12 cellular contexts compared by ENCODE assay signal in genomic region chr9:114392749-114393112, GRCh38. TPM values are rescaled to one million over a fixed set of nuclear protein-coding genes. Genes with fewer than 3 reads are reported as not detected.
A peak's percentile ranks its signal among the peaks of the same experiment; 100 is the strongest.
DNase-seq lines count a peak whose midpoint lies in the region; ATAC-seq and TF ChIP-seq lines count a peak whose summit lies in the region.
"Had no signal": no experiment of that assay in that cellular context is flagged by ENCODE, and none has a peak within 500 bp of the region (broad histone marks: within the 10 kb centered on the region; RNA-seq: fewer than 3 reads in every experiment).

No MANE protein-coding gene starts in this region.

- H3K4me3 ChIP-seq in body of pancreas (no peak overlapping the region), ovary (no peak overlapping the region)
- H3K4me3 ChIP-seq: smooth muscle cell had no signal

- 7 to 12% methylated on average over 3 of the region's 3 CpGs for WGBS in body of pancreas, 2 donors
- WGBS in ovary, 3 donors = 1 to 5% (median 3%) methylated on average over 3 of the region's 3 CpGs

- no peak for TF ChIP-seq EP300 in ovary (IDR thresholded peaks at IDR 0.05)

- peaks cover 71% of the 10 kb centered on the region for H3K4me1 Mint-ChIP-seq in activated CD4-positive, alpha-beta T cell treated with anti-CD3 and anti-CD28 coated beads, Interleukin-2, amount 10 ng/mL, durations not matched to agents 24 days and 14 days

- peaks cover 35% of the 10 kb centered on the region for H3K4me1 ChIP-seq in body of pancreas
- H3K4me1 ChIP-seq in ovary (ENCODE audit: insufficient read depth) = peaks cover 35% of the 10 kb centered on the region

- H3K27me3 Mint-ChIP-seq in activated CD4-positive, alpha-beta T cell treated with anti-CD3 and anti-CD28 coated beads, Interleukin-2, amount 10 ng/mL, durations not matched to agents 24 days and 14 days = no peaks in the 10 kb centered on the region

- H3K27ac ChIP-seq in C4-2B (peak overlapping the region; percentile 43), body of pancreas (peak overlapping the region; percentile 63 to 82 (median 70)), ovary (peak overlapping the region in 1 of 2 donors; percentile 65)

- ATAC-seq in body of pancreas = peak; percentile 66
- ATAC-seq in HG03175 (IDR thresholded peaks at IDR 0.05; ENCODE audit: unreplicated experiment) = no peak
- no peak for ATAC-seq in GM21367 (IDR thresholded peaks at IDR 0.05; ENCODE audit: unreplicated experiment)

- intact Hi-C loops in body of pancreas (cut with DNase I) (no loop called here), ovary (cut with DNase I) (no loop called here)
- intact Hi-C loops in activated CD4-positive, alpha-beta T cell treated with anti-CD3 and anti-CD28 coated beads, Interleukin-2, amount 10 ng/mL, durations not matched to agents 24 days and 14 days (cut with micrococcal nuclease) = no loop called here

- no peak overlapping the region for H3K27ac Mint-ChIP-seq in activated CD4-positive, alpha-beta T cell treated with anti-CD3 and anti-CD28 coated beads, Interleukin-2, amount 10 ng/mL, durations not matched to agents 24 days and 14 days

- H3K9me3 ChIP-seq in body of pancreas (no peaks in the 10 kb centered on the region), ovary (no peaks in the 10 kb centered on the region)

- H3K36me3 ChIP-seq in body of pancreas (replicated peaks in 1 of 2; ENCODE audit: insufficient read depth in 1 of 2, low read depth in 2 of 2) (no peaks in the 10 kb centered on the region), ovary (no peaks in the 10 kb centered on the region)

- no peak overlapping the region for H3K4me3 Mint-ChIP-seq in activated CD4-positive, alpha-beta T cell treated with anti-CD3 and anti-CD28 coated beads, Interleukin-2, amount 10 ng/mL, durations not matched to agents 24 days and 14 days

- peaks cover 47% of the 10 kb centered on the region for H3K36me3 Mint-ChIP-seq in activated CD4-positive, alpha-beta T cell treated with anti-CD3 and anti-CD28 coated beads, Interleukin-2, amount 10 ng/mL, durations not matched to agents 24 days and 14 days (ENCODE audit: low read depth)

- H3K9me3 Mint-ChIP-seq in activated CD4-positive, alpha-beta T cell treated with anti-CD3 and anti-CD28 coated beads, Interleukin-2, amount 10 ng/mL, durations not matched to agents 24 days and 14 days = no peaks in the 10 kb centered on the region

- H3K27me3 ChIP-seq in body of pancreas (no peaks in the 10 kb centered on the region), ovary (no peaks in the 10 kb centered on the region)

- no peak for TF ChIP-seq POLR2A in body of pancreas (IDR thresholded peaks at IDR 0.05)
- TF ChIP-seq POLR2A in ovary (IDR thresholded peaks at IDR 0.05) = no peak

- DNase-seq in NAMALWA (ENCODE audit: low spot score) (peak; percentile 73), body of pancreas (peak in 3 of 4 donors; percentile 39 to 53 (median 44)), ovary (peak in 4 of 5 donors; percentile 48 to 59 (median 55))
- DNase-seq in activated CD4-positive, CD25-positive, alpha-beta regulatory T cell treated with anti-CD3 and anti-CD28 coated beads, Interleukin-2, amount 50 U/mL, for 72 hours = no peak
- no peak for DNase-seq in activated CD4-positive, alpha-beta T cell treated with anti-CD3 and anti-CD28 coated beads, Interleukin-2, amount 10 ng/mL, durations not matched to agents 24 days and 14 days
- DNase-seq: activated effector memory CD4-positive, alpha-beta T cell treated with Interleukin-2 at 50 U/mL for 16 hours; H7; NCI-H2171 had no signal

- TF ChIP-seq CTCF in C4-2B (conservative IDR thresholded peaks at IDR 0.05) = no peak
- TF ChIP-seq CTCF in body of pancreas (IDR thresholded peaks at IDR 0.05) = no peak
- TF ChIP-seq CTCF in ovary (IDR thresholded peaks at IDR 0.05) = no peak

RNA-seq across cellular contexts. Expression of gene AKNA, which starts 4.9 kb away (rescaled TPM):
- total RNA-seq in body of pancreas = 10 to 100 TPM in 1 of 2 donors, 1 to 10 TPM in 1; 7.3 to 11.9 TPM
- total RNA-seq in ovary = 100 to 1,000 TPM in 1 of 7 donors, 10 to 100 TPM in 6; 21.1 to 123 (median 39.7) TPM
- 10 to 100 TPM; 12.9 to 24.5 TPM for polyA plus RNA-seq in ovary
- total RNA-seq in activated CD4-positive, alpha-beta T cell treated with anti-CD3 and anti-CD28 coated beads, Interleukin-2, amount 10 ng/mL, durations not matched to agents 24 days and 14 days = 149 and 150 TPM in 2 replicates

Comparison
In these comparisons a context has a peak if more than half of its experiments do, and no peak if none do; other contexts are left out.
1. DNase-seq: peak in NAMALWA (single experiment), body of pancreas (3 of 4) and ovary (4 of 5); none in activated CD4-positive, CD25-positive, alpha-beta regulatory T cell treated with anti-CD3 and anti-CD28 coated beads, Interleukin-2, amount 50 U/mL, for 72 hours (single experiment) and activated CD4-positive, alpha-beta T cell treated with anti-CD3 and anti-CD28 coated beads, Interleukin-2, amount 10 ng/mL, durations not matched to agents 24 days and 14 days (single experiment).